1 cellular context compared by ENCODE assay signal in the genomic region with DNA sequence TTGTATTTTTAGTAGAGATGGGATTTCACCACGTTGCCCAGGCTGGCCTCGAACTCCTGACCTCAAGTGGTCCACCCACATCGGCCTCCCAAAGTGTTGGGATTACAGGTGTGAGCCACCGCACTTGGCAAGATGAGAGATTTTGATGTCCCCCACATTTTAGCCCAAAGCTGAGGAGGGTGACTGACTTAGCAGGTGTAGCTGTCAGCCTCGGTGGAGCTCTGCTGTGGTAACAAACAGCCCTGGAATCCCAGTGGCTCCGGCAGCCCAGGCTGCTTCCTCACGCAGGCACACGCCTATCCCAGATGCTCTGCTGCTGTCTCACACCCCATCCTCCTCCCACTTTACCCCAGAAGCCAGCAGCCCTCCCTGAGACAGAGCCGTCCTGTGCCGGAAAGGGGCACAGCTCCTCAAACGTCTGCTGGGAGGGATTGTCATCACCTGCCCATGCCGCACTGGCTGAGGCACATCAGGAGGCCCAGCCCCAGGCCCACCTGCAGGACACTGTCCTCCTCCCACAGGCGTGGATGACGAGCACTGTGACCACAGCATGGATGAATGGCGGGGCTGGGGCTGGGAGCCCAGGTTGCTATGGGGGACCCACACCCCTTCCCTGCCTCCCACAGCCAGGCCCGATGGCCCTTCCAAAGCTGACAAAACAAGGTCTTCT.
TF ChIP-seq lines count a peak whose summit lies in the region.

No MANE protein-coding gene starts in this region.

TF ChIP-seq in HepG2, 621 proteins besides CTCF, POLR2A, EP300 and RAD21 (continued from another document and continues in another):
- TF ChIP-seq, protein P1, sequence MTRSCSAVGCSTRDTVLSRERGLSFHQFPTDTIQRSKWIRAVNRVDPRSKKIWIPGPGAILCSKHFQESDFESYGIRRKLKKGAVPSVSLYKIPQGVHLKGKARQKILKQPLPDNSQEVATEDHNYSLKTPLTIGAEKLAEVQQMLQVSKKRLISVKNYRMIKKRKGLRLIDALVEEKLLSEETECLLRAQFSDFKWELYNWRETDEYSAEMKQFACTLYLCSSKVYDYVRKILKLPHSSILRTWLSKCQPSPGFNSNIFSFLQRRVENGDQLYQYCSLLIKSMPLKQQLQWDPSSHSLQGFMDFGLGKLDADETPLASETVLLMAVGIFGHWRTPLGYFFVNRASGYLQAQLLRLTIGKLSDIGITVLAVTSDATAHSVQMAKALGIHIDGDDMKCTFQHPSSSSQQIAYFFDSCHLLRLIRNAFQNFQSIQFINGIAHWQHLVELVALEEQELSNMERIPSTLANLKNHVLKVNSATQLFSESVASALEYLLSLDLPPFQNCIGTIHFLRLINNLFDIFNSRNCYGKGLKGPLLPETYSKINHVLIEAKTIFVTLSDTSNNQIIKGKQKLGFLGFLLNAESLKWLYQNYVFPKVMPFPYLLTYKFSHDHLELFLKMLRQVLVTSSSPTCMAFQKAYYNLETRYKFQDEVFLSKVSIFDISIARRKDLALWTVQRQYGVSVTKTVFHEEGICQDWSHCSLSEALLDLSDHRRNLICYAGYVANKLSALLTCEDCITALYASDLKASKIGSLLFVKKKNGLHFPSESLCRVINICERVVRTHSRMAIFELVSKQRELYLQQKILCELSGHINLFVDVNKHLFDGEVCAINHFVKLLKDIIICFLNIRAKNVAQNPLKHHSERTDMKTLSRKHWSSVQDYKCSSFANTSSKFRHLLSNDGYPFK (CRISPR knock-in tag; IDR thresholded peaks at IDR 0.05; ENCODE audit: borderline replicate concordance): 0 out of 2 replicates have a peak, but pooled peaks have one; percentile 6
- TF ChIP-seq ZFX (CRISPR knock-in tag; IDR thresholded peaks at IDR 0.05; ENCODE audit: low read depth) (no peak), RBAK (CRISPR knock-in tag; IDR thresholded peaks at IDR 0.05) (peak; percentile 99), TBP (CRISPR knock-in tag; IDR thresholded peaks at IDR 0.05) (no peak), ZNF768 (CRISPR knock-in tag; IDR thresholded peaks at IDR 0.05) (peak; percentile 41; the same call in 1 of the 2 replicates), SMARCC2 (IDR thresholded peaks at IDR 0.05) (no peak), ZNF383 (CRISPR knock-in tag; IDR thresholded peaks at IDR 0.05; ENCODE audit: borderline replicate concordance) (no peak), ZMYM2 (CRISPR knock-in tag; IDR thresholded peaks at IDR 0.05) (no peak), TBL1XR1 (IDR thresholded peaks at IDR 0.05; ENCODE audit: borderline replicate concordance, low read length, partially characterized antibody) (no peak), TBX2 (CRISPR knock-in tag; IDR thresholded peaks at IDR 0.05; ENCODE audit: borderline replicate concordance) (no peak), GRHL1 (CRISPR knock-in tag; conservative IDR thresholded peaks at IDR 0.05) (no peak), MAF1 (CRISPR knock-in tag; IDR thresholded peaks at IDR 0.05; ENCODE audit: borderline replicate concordance) (no peak), ZNF253 (CRISPR knock-in tag; IDR thresholded peaks at IDR 0.05; ENCODE audit: borderline replicate concordance) (no peak), ZBTB38 (CRISPR knock-in tag; IDR thresholded peaks at IDR 0.05) (peak; percentile 65; the same call in 1 of the 2 replicates), ZNF644 (CRISPR knock-in tag; IDR thresholded peaks at IDR 0.05; ENCODE audit: low read depth) (no peak), REL (CRISPR knock-in tag; conservative IDR thresholded peaks at IDR 0.05) (no peak), DNMT1 (CRISPR knock-in tag; IDR thresholded peaks at IDR 0.05) (0 out of 2 replicates have a peak, but pooled peaks have one; percentile 39), ZNF782 (CRISPR knock-in tag; IDR thresholded peaks at IDR 0.05; ENCODE audit: borderline replicate concordance) (no peak), KAT7 (CRISPR knock-in tag; IDR thresholded peaks at IDR 0.05; ENCODE audit: borderline replicate concordance) (no peak), RXRB (CRISPR knock-in tag; IDR thresholded peaks at IDR 0.05; ENCODE audit: borderline replicate concordance) (no peak), ZNF224 (CRISPR knock-in tag; IDR thresholded peaks at IDR 0.05) (no peak), IRX3 (CRISPR knock-in tag; IDR thresholded peaks at IDR 0.05; ENCODE audit: borderline replicate concordance, low read depth) (0 out of 2 replicates have a peak, but pooled peaks have one; percentile 18), ZNF773 (CRISPR knock-in tag; IDR thresholded peaks at IDR 0.05; ENCODE audit: borderline replicate concordance) (no peak), ZNF878 (CRISPR knock-in tag; IDR thresholded peaks at IDR 0.05) (no peak), BRD4 (CRISPR knock-in tag; IDR thresholded peaks at IDR 0.05) (no peak), SOX6 (IDR thresholded peaks at IDR 0.05) (no peak), SOX6 (CRISPR knock-in tag; IDR thresholded peaks at IDR 0.05) (no peak), BATF2 (CRISPR knock-in tag; IDR thresholded peaks at IDR 0.05) (peak; percentile 45; the same call in 1 of the 2 replicates), HOXD1 (CRISPR knock-in tag; IDR thresholded peaks at IDR 0.05) (no peak), SP5 (CRISPR knock-in tag; IDR thresholded peaks at IDR 0.05; ENCODE audit: borderline replicate concordance, low read depth) (no peak), NCOA2 (CRISPR knock-in tag; IDR thresholded peaks at IDR 0.05) (no peak), SNAI1 (CRISPR knock-in tag; IDR thresholded peaks at IDR 0.05; ENCODE audit: borderline replicate concordance) (no peak)
- TF ChIP-seq, protein P2, sequence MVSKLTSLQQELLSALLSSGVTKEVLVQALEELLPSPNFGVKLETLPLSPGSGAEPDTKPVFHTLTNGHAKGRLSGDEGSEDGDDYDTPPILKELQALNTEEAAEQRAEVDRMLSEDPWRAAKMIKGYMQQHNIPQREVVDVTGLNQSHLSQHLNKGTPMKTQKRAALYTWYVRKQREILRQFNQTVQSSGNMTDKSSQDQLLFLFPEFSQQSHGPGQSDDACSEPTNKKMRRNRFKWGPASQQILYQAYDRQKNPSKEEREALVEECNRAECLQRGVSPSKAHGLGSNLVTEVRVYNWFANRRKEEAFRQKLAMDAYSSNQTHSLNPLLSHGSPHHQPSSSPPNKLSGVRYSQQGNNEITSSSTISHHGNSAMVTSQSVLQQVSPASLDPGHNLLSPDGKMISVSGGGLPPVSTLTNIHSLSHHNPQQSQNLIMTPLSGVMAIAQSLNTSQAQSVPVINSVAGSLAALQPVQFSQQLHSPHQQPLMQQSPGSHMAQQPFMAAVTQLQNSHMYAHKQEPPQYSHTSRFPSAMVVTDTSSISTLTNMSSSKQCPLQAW (CRISPR knock-in tag; IDR thresholded peaks at IDR 0.05): peak; percentile 26; the same call in 1 of the 2 replicates
- TF ChIP-seq, protein P3, sequence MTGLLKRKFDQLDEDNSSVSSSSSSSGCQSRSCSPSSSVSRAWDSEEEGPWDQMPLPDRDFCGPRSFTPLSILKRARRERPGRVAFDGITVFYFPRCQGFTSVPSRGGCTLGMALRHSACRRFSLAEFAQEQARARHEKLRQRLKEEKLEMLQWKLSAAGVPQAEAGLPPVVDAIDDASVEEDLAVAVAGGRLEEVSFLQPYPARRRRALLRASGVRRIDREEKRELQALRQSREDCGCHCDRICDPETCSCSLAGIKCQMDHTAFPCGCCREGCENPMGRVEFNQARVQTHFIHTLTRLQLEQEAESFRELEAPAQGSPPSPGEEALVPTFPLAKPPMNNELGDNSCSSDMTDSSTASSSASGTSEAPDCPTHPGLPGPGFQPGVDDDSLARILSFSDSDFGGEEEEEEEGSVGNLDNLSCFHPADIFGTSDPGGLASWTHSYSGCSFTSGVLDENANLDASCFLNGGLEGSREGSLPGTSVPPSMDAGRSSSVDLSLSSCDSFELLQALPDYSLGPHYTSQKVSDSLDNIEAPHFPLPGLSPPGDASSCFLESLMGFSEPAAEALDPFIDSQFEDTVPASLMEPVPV (CRISPR knock-in tag; IDR thresholded peaks at IDR 0.05): no peak
- TF ChIP-seq, protein P4, sequence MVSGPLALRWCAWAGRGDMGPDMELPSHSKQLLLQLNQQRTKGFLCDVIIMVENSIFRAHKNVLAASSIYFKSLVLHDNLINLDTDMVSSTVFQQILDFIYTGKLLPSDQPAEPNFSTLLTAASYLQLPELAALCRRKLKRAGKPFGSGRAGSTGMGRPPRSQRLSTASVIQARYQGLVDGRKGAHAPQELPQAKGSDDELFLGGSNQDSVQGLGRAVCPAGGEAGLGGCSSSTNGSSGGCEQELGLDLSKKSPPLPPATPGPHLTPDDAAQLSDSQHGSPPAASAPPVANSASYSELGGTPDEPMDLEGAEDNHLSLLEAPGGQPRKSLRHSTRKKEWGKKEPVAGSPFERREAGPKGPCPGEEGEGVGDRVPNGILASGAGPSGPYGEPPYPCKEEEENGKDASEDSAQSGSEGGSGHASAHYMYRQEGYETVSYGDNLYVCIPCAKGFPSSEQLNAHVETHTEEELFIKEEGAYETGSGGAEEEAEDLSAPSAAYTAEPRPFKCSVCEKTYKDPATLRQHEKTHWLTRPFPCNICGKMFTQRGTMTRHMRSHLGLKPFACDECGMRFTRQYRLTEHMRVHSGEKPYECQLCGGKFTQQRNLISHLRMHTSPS (CRISPR knock-in tag; IDR thresholded peaks at IDR 0.05; ENCODE audit: low read depth): no peak
- TF ChIP-seq, protein P5, sequence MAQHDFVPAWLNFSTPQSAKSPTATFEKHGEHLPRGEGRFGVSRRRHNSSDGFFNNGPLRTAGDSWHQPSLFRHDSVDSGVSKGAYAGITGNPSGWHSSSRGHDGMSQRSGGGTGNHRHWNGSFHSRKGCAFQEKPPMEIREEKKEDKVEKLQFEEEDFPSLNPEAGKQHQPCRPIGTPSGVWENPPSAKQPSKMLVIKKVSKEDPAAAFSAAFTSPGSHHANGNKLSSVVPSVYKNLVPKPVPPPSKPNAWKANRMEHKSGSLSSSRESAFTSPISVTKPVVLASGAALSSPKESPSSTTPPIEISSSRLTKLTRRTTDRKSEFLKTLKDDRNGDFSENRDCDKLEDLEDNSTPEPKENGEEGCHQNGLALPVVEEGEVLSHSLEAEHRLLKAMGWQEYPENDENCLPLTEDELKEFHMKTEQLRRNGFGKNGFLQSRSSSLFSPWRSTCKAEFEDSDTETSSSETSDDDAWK (CRISPR knock-in tag; IDR thresholded peaks at IDR 0.05): no peak
- TF ChIP-seq, protein P6, sequence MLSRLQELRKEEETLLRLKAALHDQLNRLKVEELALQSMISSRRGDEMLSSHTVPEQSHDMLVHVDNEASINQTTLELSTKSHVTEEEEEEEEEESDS (CRISPR knock-in tag; IDR thresholded peaks at IDR 0.05; ENCODE audit: borderline replicate concordance): no peak
- TF ChIP-seq, protein P7, sequence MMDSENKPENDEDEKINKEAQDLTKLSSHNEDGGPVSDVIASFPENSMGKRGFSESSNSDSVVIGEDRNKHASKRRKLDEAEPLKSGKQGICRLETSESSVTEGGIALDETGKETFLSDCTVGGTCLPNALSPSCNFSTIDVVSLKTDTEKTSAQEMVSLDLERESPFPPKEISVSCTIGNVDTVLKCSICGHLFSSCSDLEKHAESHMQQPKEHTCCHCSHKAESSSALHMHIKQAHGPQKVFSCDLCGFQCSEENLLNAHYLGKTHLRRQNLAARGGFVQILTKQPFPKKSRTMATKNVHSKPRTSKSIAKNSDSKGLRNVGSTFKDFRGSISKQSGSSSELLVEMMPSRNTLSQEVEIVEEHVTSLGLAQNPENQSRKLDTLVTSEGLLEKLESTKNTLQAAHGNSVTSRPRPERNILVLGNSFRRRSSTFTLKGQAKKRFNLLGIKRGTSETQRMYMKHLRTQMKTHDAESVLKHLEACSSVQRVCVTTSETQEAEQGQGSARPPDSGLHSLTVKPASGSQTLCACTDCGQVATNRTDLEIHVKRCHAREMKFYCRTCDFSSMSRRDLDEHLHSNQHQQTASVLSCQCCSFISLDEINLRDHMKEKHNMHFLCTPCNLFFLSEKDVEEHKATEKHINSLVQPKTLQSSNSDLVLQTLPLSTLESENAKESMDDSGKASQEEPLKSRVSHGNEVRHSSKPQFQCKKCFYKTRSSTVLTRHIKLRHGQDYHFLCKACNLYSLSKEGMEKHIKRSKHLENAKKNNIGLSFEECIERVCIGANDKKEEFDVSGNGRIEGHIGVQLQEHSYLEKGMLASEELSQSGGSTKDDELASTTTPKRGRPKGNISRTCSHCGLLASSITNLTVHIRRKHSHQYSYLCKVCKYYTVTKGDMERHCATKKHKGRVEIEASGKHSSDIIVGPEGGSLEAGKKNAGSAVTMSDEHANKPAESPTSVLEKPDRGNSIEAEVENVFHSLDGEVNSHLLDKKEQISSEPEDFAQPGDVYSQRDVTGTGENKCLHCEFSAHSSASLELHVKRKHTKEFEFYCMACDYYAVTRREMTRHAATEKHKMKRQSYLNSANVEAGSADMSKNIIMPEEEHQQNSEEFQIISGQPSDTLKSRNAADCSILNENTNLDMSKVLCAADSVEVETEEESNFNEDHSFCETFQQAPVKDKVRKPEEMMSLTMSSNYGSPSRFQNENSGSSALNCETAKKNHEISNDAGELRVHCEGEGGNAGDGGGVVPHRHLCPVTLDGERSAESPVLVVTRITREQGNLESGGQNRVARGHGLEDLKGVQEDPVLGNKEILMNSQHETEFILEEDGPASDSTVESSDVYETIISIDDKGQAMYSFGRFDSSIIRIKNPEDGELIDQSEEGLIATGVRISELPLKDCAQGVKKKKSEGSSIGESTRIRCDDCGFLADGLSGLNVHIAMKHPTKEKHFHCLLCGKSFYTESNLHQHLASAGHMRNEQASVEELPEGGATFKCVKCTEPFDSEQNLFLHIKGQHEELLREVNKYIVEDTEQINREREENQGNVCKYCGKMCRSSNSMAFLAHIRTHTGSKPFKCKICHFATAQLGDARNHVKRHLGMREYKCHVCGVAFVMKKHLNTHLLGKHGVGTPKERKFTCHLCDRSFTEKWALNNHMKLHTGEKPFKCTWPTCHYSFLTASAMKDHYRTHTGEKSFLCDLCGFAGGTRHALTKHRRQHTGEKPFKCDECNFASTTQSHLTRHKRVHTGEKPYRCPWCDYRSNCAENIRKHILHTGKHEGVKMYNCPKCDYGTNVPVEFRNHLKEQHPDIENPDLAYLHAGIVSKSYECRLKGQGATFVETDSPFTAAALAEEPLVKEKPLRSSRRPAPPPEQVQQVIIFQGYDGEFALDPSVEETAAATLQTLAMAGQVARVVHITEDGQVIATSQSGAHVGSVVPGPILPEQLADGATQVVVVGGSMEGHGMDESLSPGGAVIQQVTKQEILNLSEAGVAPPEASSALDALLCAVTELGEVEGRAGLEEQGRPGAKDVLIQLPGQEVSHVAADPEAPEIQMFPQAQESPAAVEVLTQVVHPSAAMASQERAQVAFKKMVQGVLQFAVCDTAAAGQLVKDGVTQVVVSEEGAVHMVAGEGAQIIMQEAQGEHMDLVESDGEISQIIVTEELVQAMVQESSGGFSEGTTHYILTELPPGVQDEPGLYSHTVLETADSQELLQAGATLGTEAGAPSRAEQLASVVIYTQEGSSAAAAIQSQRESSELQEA (CRISPR knock-in tag; IDR thresholded peaks at IDR 0.05; ENCODE audit: not compliant biosample characterization): no peak
